Comparison of ENCODE assay signal across 8 cellular contexts in the genomic region with DNA sequence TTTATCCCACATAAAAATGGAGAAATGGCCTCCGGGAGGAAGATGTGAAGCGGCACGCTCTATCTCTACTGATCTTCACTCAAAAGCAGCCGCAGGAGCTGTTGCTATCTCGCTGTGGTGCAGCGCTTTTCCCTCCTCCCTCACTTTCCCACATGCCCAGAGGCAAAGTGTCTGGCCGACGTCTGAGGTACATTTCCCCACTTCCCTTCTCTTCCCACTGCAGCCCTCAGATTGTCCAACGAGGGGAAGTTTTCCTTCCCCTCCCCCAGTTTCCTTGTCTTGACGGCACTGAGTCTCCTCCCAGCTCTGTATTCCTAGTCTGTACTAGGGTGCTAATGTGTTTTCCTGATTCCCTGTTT. TPM values are rescaled to one million over a fixed set of nuclear protein-coding genes. Genes with fewer than 3 reads are reported as not detected.
A peak's percentile ranks its signal among the peaks of the same experiment; 100 is the strongest.
DNase-seq lines count a peak whose midpoint lies in the region; ATAC-seq, FAIRE-seq and TF ChIP-seq lines count a peak whose summit lies in the region.

No MANE protein-coding gene starts in this region.

- no peak overlapping the region for H3K27ac ChIP-seq in Peyer's patch

- H3K4me3 Mint-ChIP-seq in osteocyte (ENCODE audit: unreplicated experiment), result peak overlapping the region; percentile 78

- H3K27me3 ChIP-seq in Peyer's patch, result peaks cover 0 to 21% of the 10 kb centered on the region in 2 donors

- H3K4me1 ChIP-seq in Peyer's patch, result peaks cover 0 to 15% (median 0%) of the 10 kb centered on the region in 4 donors

- H3K4me3 ChIP-seq in Peyer's patch, result peak overlapping the region in 3 of 4 donors; percentile 39 to 51 (median 48)

- TF ChIP-seq CTCF in Peyer's patch (IDR thresholded peaks at IDR 0.05), result no peak
- no peak for TF ChIP-seq CTCF in osteocyte (IDR thresholded peaks at IDR 0.05)

- H3K4me1 Mint-ChIP-seq in osteocyte (ENCODE audit: unreplicated experiment), result peaks cover 10% of the 10 kb centered on the region

- no peak for ATAC-seq in GM21447 (IDR thresholded peaks at IDR 0.05; ENCODE audit: unreplicated experiment)

- H3K27ac Mint-ChIP-seq in osteocyte (ENCODE audit: unreplicated experiment), result peak overlapping the region; percentile 5

- TF ChIP-seq POLR2A in Peyer's patch (IDR thresholded peaks at IDR 0.05), result no peak

- peaks cover 50% of the 10 kb centered on the region for H3K27me3 Mint-ChIP-seq in osteocyte (ENCODE audit: unreplicated experiment)

- no peaks in the 10 kb centered on the region for H3K9me3 Mint-ChIP-seq in osteocyte (ENCODE audit: unreplicated experiment)

- H3K9me3 ChIP-seq in Peyer's patch, result peaks cover 0 to 4% (median 0%) of the 10 kb centered on the region in 4 donors

- DNase-seq in Daoy (ENCODE audit: low read depth) (peak; percentile 35), Peyer's patch (peak in 1 of 3 donors; percentile 43), fibroblast of peridontal ligament (ENCODE audit: extremely low read depth) (peak; percentile 14), osteocyte (ENCODE audit: extremely low spot score, unreplicated experiment) (no peak), cerebellar cortex (ENCODE audit: low spot score) (no peak), frontal cortex (ENCODE audit: low spot score in 2 of 2) (no peak), AML-193 (lab: John Stamatoyannopoulos, UW) (no peak)

- FAIRE-seq in frontal cortex (lab: Jason Lieb, UNC), result no peak

- no peaks in the 10 kb centered on the region for H3K36me3 Mint-ChIP-seq in osteocyte (ENCODE audit: unreplicated experiment)

- no peaks in the 10 kb centered on the region for H3K36me3 ChIP-seq in Peyer's patch

RNA-seq across cellular contexts. Expression of a gene that starts 0.7 kb away (rescaled TPM):
- 0.33 and 0.74 TPM in 2 replicates for total RNA-seq in Daoy (2014; rRNA removed; shearing (Covaris generic))
- 1 to 10 TPM in 1 of 4 donors, not detected in 3; 2.5 TPM for total RNA-seq in Peyer's patch
- total RNA-seq in osteocyte, result 1.3 and 1.8 TPM in 2 replicates
- total RNA-seq in frontal cortex, result 14.7 TPM

Comparison
In these comparisons a context has a peak if more than half of its experiments do, and no peak if none do; other contexts are left out.
1. DNase-seq: peak in Daoy (single experiment) and fibroblast of peridontal ligament (single experiment); none in osteocyte (single experiment), cerebellar cortex (single experiment), frontal cortex (0 of 2) and AML-193 (0 of 2).